Comparison of ENCODE assay signal across 8 cellular contexts in the genomic region with DNA sequence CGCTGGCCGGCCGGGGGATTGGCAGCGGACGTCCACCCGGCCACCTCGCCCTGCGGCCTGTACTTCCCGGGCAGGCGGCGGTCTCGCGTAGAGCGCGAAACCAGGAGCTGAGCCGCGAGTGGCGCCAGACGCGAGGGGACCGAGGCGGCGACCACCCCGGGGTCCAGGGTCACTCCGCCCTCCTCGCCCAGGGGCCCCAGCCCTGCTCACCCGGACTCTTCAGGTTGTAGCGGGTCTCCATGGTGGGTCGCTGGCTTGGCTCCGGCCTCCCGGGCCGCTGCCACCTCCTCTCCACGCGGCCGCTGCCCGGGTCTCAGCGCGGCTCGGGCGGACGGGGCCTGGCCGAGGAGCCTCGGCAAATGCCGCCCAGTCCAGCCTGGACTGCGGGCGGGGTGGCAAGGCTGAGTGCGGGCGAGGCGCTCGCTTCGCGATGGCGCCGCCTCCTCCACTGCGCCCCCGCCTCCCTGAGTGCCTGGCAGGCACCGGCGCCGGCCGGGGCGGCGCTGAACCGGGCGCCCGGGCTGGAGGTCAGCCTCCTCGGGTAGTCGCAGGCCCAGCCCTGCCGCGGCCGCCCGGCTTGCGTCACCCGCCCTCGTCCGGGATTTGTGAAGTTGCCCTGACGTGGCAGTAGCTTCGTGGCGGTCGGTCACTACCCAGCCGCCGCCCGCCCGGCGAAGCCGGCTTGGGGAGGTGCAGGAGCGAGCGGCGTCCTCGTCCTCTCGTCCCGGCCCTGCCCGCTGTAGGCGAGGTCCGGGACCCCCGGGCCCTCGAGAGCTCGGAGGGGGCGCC. TPM values are rescaled to one million over a fixed set of nuclear protein-coding genes. Genes with fewer than 3 reads are reported as not detected.
DNase-seq lines count a peak whose midpoint lies in the region; ATAC-seq and TF ChIP-seq lines count a peak whose summit lies in the region.

A gene with protein sequence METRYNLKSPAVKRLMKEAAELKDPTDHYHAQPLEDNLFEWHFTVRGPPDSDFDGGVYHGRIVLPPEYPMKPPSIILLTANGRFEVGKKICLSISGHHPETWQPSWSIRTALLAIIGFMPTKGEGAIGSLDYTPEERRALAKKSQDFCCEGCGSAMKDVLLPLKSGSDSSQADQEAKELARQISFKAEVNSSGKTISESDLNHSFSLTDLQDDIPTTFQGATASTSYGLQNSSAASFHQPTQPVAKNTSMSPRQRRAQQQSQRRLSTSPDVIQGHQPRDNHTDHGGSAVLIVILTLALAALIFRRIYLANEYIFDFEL (minus strand): TSS at position 394 of the 789 bp plus-strand sequence. CDS start 153 bp downstream, at position 241.

- H3K4me1 Mint-ChIP-seq in nephron progenitor cell, result peaks cover 51% of the 10 kb centered on the region
- peaks cover 85% of the 10 kb centered on the region for H3K4me1 Mint-ChIP-seq in stimulated activated naive CD8-positive, alpha-beta T cell treated with anti-CD3 and anti-CD28 coated beads, Interleukin-15, Interleukin-2, amounts not matched to agents 100 ng/mL and 50 ng/mL, for 24 hours (ENCODE audit: low read depth)

- TF ChIP-seq CTCF in fibroblast of the aortic adventitia (IDR thresholded peaks at IDR 0.05; ENCODE audit: insufficient read depth, low read length) (no peak), nephron progenitor cell (IDR thresholded peaks at IDR 0.05) (no peak)

- H3K27ac Mint-ChIP-seq in nephron progenitor cell, result peak within 1 kb of the TSS; percentile 97
- peak within 1 kb of the TSS; percentile 93 for H3K27ac Mint-ChIP-seq in stimulated activated naive CD8-positive, alpha-beta T cell treated with anti-CD3 and anti-CD28 coated beads, Interleukin-15, Interleukin-2, amounts not matched to agents 100 ng/mL and 50 ng/mL, for 24 hours

- ATAC-seq in GM19452 (IDR thresholded peaks at IDR 0.05; ENCODE audit: unreplicated experiment), result peak; percentile 49

- DNase-seq in COLO668 (lab: John Stamatoyannopoulos, UW; ENCODE audit: unreplicated experiment) (peak; percentile 81), HS-5 (ENCODE audit: low read depth) (peak; percentile 66), RPMI8226 (peak; percentile 62), fibroblast of the aortic adventitia (ENCODE audit: low read depth) (peak; percentile 92), nephron progenitor cell (peak; percentile 89)
- peak; percentile 91 for DNase-seq in activated effector memory CD4-positive, alpha-beta T cell treated with anti-CD3 and anti-CD28 coated beads, Interleukin-2, amount 50 U/mL, for 16 hours

- H3K4me3 ChIP-seq in fibroblast of the aortic adventitia (ENCODE audit: low read depth, low read length), result peak within 1 kb of the TSS; percentile 91

- peak within 1 kb of the TSS; percentile 98 for H3K4me3 Mint-ChIP-seq in nephron progenitor cell
- H3K4me3 Mint-ChIP-seq in stimulated activated naive CD8-positive, alpha-beta T cell treated with anti-CD3 and anti-CD28 coated beads, Interleukin-15, Interleukin-2, amounts not matched to agents 100 ng/mL and 50 ng/mL, for 24 hours, result peak within 1 kb of the TSS; percentile 97

- no peaks in the 10 kb centered on the region for H3K9me3 Mint-ChIP-seq in nephron progenitor cell
- H3K9me3 Mint-ChIP-seq in stimulated activated naive CD8-positive, alpha-beta T cell treated with anti-CD3 and anti-CD28 coated beads, Interleukin-15, Interleukin-2, amounts not matched to agents 100 ng/mL and 50 ng/mL, for 24 hours, result no peaks in the 10 kb centered on the region

- no peaks in the 10 kb centered on the region for H3K27me3 Mint-ChIP-seq in nephron progenitor cell (ENCODE audit: low read depth, poor library complexity)
- no peaks in the 10 kb centered on the region for H3K27me3 Mint-ChIP-seq in stimulated activated naive CD8-positive, alpha-beta T cell treated with anti-CD3 and anti-CD28 coated beads, Interleukin-15, Interleukin-2, amounts not matched to agents 100 ng/mL and 50 ng/mL, for 24 hours

- peaks cover 21% of the 10 kb centered on the region for H3K36me3 Mint-ChIP-seq in nephron progenitor cell (ENCODE audit: low read depth)
- H3K36me3 Mint-ChIP-seq in stimulated activated naive CD8-positive, alpha-beta T cell treated with anti-CD3 and anti-CD28 coated beads, Interleukin-15, Interleukin-2, amounts not matched to agents 100 ng/mL and 50 ng/mL, for 24 hours (ENCODE audit: low read depth), result peaks cover 14% of the 10 kb centered on the region

RNA-seq across cellular contexts. Expression of the gene that starts here (rescaled TPM):
- total RNA-seq in fibroblast of the aortic adventitia (ENCODE audit: low replicate concordance), result 23.1 and 50.9 TPM in 2 replicates

Comparison
In these comparisons a context has a peak if more than half of its experiments do, and no peak if none do; other contexts are left out.
1. Peak in every context shown above with its lines: DNase-seq, ATAC-seq and H3K4me3 ChIP-seq.